ENCODE assay signal across 9 cellular contexts in genomic region chr3:174125267-174125844, GRCh38.
DNase-seq lines count a peak whose midpoint lies in the region; ATAC-seq, FAIRE-seq and TF ChIP-seq lines count a peak whose summit lies in the region.
"Had no signal": no experiment of that assay in that cellular context is flagged by ENCODE, and none has a peak within 500 bp of the region (broad histone marks: within the 10 kb centered on the region; RNA-seq: fewer than 3 reads in every experiment).

No MANE protein-coding gene starts in this region.

- no peaks in the 10 kb centered on the region for H3K9me1 ChIP-seq in keratinocyte (ENCODE audit: control insufficient read depth, extremely low read depth, insufficient read depth, low read length)

- dilution Hi-C loops in keratinocyte (cut with MboI; ENCODE audit: extremely low pct_ligation_motif_present, low sequenced_read_pairs): no loop called here

- H2AFZ ChIP-seq in keratinocyte (ENCODE audit: control insufficient read depth, low read length): no peak overlapping the region

- no peaks in the 10 kb centered on the region for H3K79me2 ChIP-seq in keratinocyte (ENCODE audit: control insufficient read depth, insufficient read depth, low read length)

- H3K9me3 ChIP-seq in keratinocyte (ENCODE audit: control insufficient read depth, low read depth, low read length): no peaks in the 10 kb centered on the region
- no peaks in the 10 kb centered on the region for H3K9me3 ChIP-seq in spleen
- no peaks in the 10 kb centered on the region for H3K9me3 ChIP-seq in suprapubic skin

- DNase-seq in Daoy (ENCODE audit: low read depth): peak; percentile 39
- peak; percentile 31 for DNase-seq in NB4 (ENCODE audit: low read depth)
- peak; percentile 70 for DNase-seq in SK-N-DZ (ENCODE audit: low spot score)
- DNase-seq in keratinocyte (ENCODE audit: low read depth, low spot score): no peak
- DNase-seq in SW480 (ENCODE audit: low spot score): no peak
- DNase-seq in spleen: no peak
- no peak for DNase-seq in suprapubic skin (ENCODE audit: low spot score in 2 of 2)

- FAIRE-seq in keratinocyte (lab: Jason Lieb, UNC): no peak

- TF ChIP-seq CTCF in NB4 (IDR thresholded peaks at IDR 0.05; ENCODE audit: low read depth, low read length) (peak; percentile 26), keratinocyte (optimal IDR thresholded peaks at IDR 0.05 in 1 of 3, IDR thresholded peaks at IDR 0.05 in 1 of 3, conservative IDR thresholded peaks at IDR 0.05 in 1 of 3; ENCODE audit: extremely low read depth in 1 of 3, insufficient read depth in 2 of 3, low read length in 3 of 3) (peak in 2 of 3 experiments; percentile 37 to 52), spleen (IDR thresholded peaks at IDR 0.05 in 8 of 11, conservative IDR thresholded peaks at IDR 0.05 in 3 of 11) (no peak), suprapubic skin (IDR thresholded peaks at IDR 0.05) (no peak)

- H3K36me3 ChIP-seq in keratinocyte (ENCODE audit: control insufficient read depth in 2 of 2, extremely low read depth in 1 of 2, insufficient read depth in 2 of 2, low read length in 2 of 2): no peaks in the 10 kb centered on the region
- H3K36me3 ChIP-seq in spleen: no peaks in the 10 kb centered on the region
- H3K36me3 ChIP-seq in suprapubic skin: no peaks in the 10 kb centered on the region

- 68 to 81% (median 76%) methylated on average over 2 of the region's 2 CpGs for WGBS in spleen, 5 donors
- WGBS in suprapubic skin: 54% methylated on average over 2 of the region's 2 CpGs

- H3K9ac ChIP-seq in keratinocyte (ENCODE audit: control insufficient read depth, extremely low read depth, insufficient read depth, low read length): no peak overlapping the region

- no peak for TF ChIP-seq EP300 in suprapubic skin (IDR thresholded peaks at IDR 0.05)

- H3K4me3 ChIP-seq in NB4 (ENCODE audit: low read depth, low read length) (no peak overlapping the region), keratinocyte (ENCODE audit: control insufficient read depth in 2 of 3, extremely low read depth in 1 of 3, insufficient read depth in 2 of 3, low read depth in 1 of 3, low read length in 3 of 3) (no peak overlapping the region), spleen (no peak overlapping the region), suprapubic skin (no peak overlapping the region)
- H3K4me3 ChIP-seq: lung had no signal

- H3K27me3 ChIP-seq in keratinocyte (ENCODE audit: control insufficient read depth, extremely low read depth, insufficient read depth, low read length): no peaks in the 10 kb centered on the region
- H3K27me3 ChIP-seq in spleen (replicated peaks in 1 of 7): no peaks in the 10 kb centered on the region
- no peaks in the 10 kb centered on the region for H3K27me3 ChIP-seq in suprapubic skin

- TF ChIP-seq POLR2A in NB4 (IDR thresholded peaks at IDR 0.05; ENCODE audit: extremely low read depth, insufficient read length): no peak
- no peak for TF ChIP-seq POLR2A in spleen (IDR thresholded peaks at IDR 0.05)
- TF ChIP-seq POLR2A in suprapubic skin (IDR thresholded peaks at IDR 0.05): no peak

- ATAC-seq in HG02571 (IDR thresholded peaks at IDR 0.05; ENCODE audit: unreplicated experiment): no peak

- intact Hi-C loops in spleen (cut with DNase I; ENCODE audit: low total_unique reads): no loop called here

- H3K4me2 ChIP-seq in keratinocyte (ENCODE audit: control insufficient read depth, extremely low read depth, insufficient read depth, low read depth, low read length): no peak overlapping the region

- no peaks in the 10 kb centered on the region for H4K20me1 ChIP-seq in keratinocyte (ENCODE audit: control insufficient read depth, extremely low read depth, insufficient read depth, low read length)

- no peak overlapping the region for H3K27ac ChIP-seq in keratinocyte (ENCODE audit: control insufficient read depth, insufficient read depth, low read length)
- H3K27ac ChIP-seq in spleen: no peak overlapping the region
- no peak overlapping the region for H3K27ac ChIP-seq in suprapubic skin

- H3K4me1 ChIP-seq in keratinocyte (ENCODE audit: control insufficient read depth, extremely low read depth, insufficient read depth, low read length) (no peaks in the 10 kb centered on the region), spleen (no peaks in the 10 kb centered on the region), suprapubic skin (no peaks in the 10 kb centered on the region)

Comparison
In these comparisons a context has a peak if more than half of its experiments do, and no peak if none do; other contexts are left out.
1. DNase-seq: peak in Daoy (single experiment), NB4 (single experiment) and SK-N-DZ (single experiment); none in keratinocyte (single experiment), SW480 (single experiment), spleen (single experiment) and suprapubic skin (0 of 2).
2. CTCF ChIP-seq: peak in NB4 (single experiment) and keratinocyte (2 of 3); none in spleen (0 of 11) and suprapubic skin (0 of 2).